In the genomic region with DNA sequence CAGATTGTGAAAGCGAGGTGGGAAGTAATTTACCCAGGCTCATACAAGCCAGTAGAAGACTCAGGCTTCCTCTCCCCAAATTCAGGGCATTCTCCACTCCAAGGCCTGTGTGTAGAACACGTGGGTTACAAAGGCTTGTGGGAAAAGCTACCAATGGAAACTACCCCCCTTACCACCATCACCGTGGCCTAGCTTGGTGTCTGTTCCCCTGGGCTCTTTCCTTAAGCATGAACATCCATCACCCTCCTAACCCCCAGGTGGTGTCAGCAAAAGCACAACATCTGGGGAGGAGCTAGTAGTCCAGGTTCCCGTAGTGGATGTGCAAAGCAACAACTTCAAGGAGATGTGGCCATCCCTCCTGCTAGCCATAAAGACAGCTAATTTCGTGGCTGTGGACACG, we compare ENCODE assay signal across 8 cellular contexts. TPM values are rescaled to one million over a fixed set of nuclear protein-coding genes. Genes with fewer than 3 reads are reported as not detected.
DNase-seq lines count a peak whose midpoint lies in the region; ATAC-seq, FAIRE-seq and TF ChIP-seq lines count a peak whose summit lies in the region.

No MANE protein-coding gene starts in this region.

- H3K36me3 Mint-ChIP-seq in astrocyte (ENCODE audit: low read depth, unreplicated experiment), result peaks cover 10% of the 10 kb centered on the region

- no peaks in the 10 kb centered on the region for H3F3A ChIP-seq in Loucy (ENCODE audit: low read depth)

- peaks cover 4% of the 10 kb centered on the region for H3K4me1 ChIP-seq in ES-I3 (ENCODE audit: insufficient read depth, low read length)
- H3K4me1 ChIP-seq in Loucy (ENCODE audit: insufficient read depth, low read length, poor library complexity, severe bottlenecking), result peaks cover 47% of the 10 kb centered on the region
- H3K4me1 ChIP-seq in astrocyte (ENCODE audit: insufficient read depth, low read length), result peaks cover 9% of the 10 kb centered on the region
- peaks cover 0 to 28% (median 24%) of the 10 kb centered on the region in 4 donors for H3K4me1 ChIP-seq in tibial artery
- H3K4me1 ChIP-seq in body of pancreas, result peaks cover 24% of the 10 kb centered on the region

- peaks cover 2% of the 10 kb centered on the region for H3K4me1 Mint-ChIP-seq in astrocyte (ENCODE audit: low read depth, unreplicated experiment)

- peaks cover 30% of the 10 kb centered on the region for H4K20me1 ChIP-seq in Loucy (ENCODE audit: insufficient read depth, low read length, poor library complexity, severe bottlenecking)
- no peaks in the 10 kb centered on the region for H4K20me1 ChIP-seq in astrocyte (ENCODE audit: insufficient read depth, low read length)

- ATAC-seq in body of pancreas, result no peak
- ATAC-seq in GM21619 (IDR thresholded peaks at IDR 0.05; ENCODE audit: unreplicated experiment), result no peak
- no peak for ATAC-seq in HG03521 (IDR thresholded peaks at IDR 0.05; ENCODE audit: unreplicated experiment)

- H3K9ac ChIP-seq in ES-I3 (ENCODE audit: low read depth, low read length), result peak overlapping the region; percentile 81
- H3K9ac ChIP-seq in Loucy (ENCODE audit: low read depth, low read length, poor library complexity, severe bottlenecking), result peak overlapping the region; percentile 93
- peak overlapping the region; percentile 98 for H3K9ac ChIP-seq in astrocyte (ENCODE audit: low read length)

- H3K4me3 ChIP-seq in Loucy (ENCODE audit: low read length, poor library complexity, severe bottlenecking) (peak overlapping the region; percentile 96), astrocyte (ENCODE audit: insufficient read depth, low read depth, low read length) (peak overlapping the region; percentile 80), lower leg skin (ENCODE audit: low read depth, poor library complexity, severe bottlenecking) (peak overlapping the region; percentile 78), tibial artery (peak overlapping the region; percentile 79 to 82), body of pancreas (peak overlapping the region in 1 of 2 donors; percentile 93)

- DNase-seq in astrocyte (ENCODE audit: low read depth) (no peak), lower leg skin (ENCODE audit: low spot score in 2 of 2) (no peak), tibial artery (no peak), body of pancreas (no peak)

- no peaks in the 10 kb centered on the region for H3K9me2 ChIP-seq in Loucy (replicated peaks; ENCODE audit: low read depth, low read length)

- no peaks in the 10 kb centered on the region for H3K9me3 Mint-ChIP-seq in astrocyte (ENCODE audit: unreplicated experiment)

- H2AFZ ChIP-seq in Loucy (ENCODE audit: low read length) (peak overlapping the region; percentile 30; the same call in 1 of the 2 replicates), astrocyte (ENCODE audit: low read depth, low read length) (peak overlapping the region; percentile 95)

- peak overlapping the region; percentile 99 for H3K4me3 Mint-ChIP-seq in astrocyte (ENCODE audit: unreplicated experiment)

- H3K9me3 ChIP-seq in ES-I3 (ENCODE audit: control insufficient read depth, insufficient read depth, low read length) (no peaks in the 10 kb centered on the region), Loucy (ENCODE audit: insufficient read depth, low read depth, low read length) (no peaks in the 10 kb centered on the region), astrocyte (ENCODE audit: insufficient read depth, low read depth, low read length) (no peaks in the 10 kb centered on the region), tibial artery (no peaks in the 10 kb centered on the region), body of pancreas (no peaks in the 10 kb centered on the region)

- H3K4me2 ChIP-seq in Loucy (ENCODE audit: low read depth, low read length, poor library complexity, severe bottlenecking), result peak overlapping the region; percentile 100
- H3K4me2 ChIP-seq in astrocyte (ENCODE audit: low read length), result peak overlapping the region; percentile 87

- no peak overlapping the region for H3K27ac Mint-ChIP-seq in astrocyte (ENCODE audit: unreplicated experiment)

- intact Hi-C loops in lower leg skin (cut with DNase I; ENCODE audit: low total_unique reads) (no loop called here), tibial artery (cut with DNase I; ENCODE audit: low total_unique reads) (loop anchor here (10.0 kb wide), 1 partner anchor 224 kb away; no protein-coding TSS in a partner anchor), body of pancreas (cut with DNase I) (loop anchor here (5.0 to 10.0 kb wide), 2 partner anchors 156 to 234 kb away; no protein-coding TSS in a partner anchor)

- H3K79me2 ChIP-seq in Loucy (ENCODE audit: insufficient read depth, low read length), result peaks cover 70% of the 10 kb centered on the region
- peaks cover 25% of the 10 kb centered on the region for H3K79me2 ChIP-seq in astrocyte (ENCODE audit: insufficient read depth, low read length)

- 28 to 31% methylated on average over 6 of the region's 6 CpGs for WGBS in lower leg skin, 2 donors
- WGBS in body of pancreas, 2 donors, result 22 to 31% methylated on average over 4 to 6 of the region's 6 CpGs

- TF ChIP-seq POLR2A in lower leg skin (IDR thresholded peaks at IDR 0.05) (no peak), body of pancreas (IDR thresholded peaks at IDR 0.05) (no peak)

- no peak for FAIRE-seq in astrocyte (lab: Jason Lieb, UNC)

- H3K27ac ChIP-seq in astrocyte (ENCODE audit: low read depth, low read length), result peak overlapping the region; percentile 90
- peak overlapping the region; percentile 96 for H3K27ac ChIP-seq in tibial artery
- H3K27ac ChIP-seq in body of pancreas, result peak overlapping the region in 1 of 4 donors; percentile 99

- H3K27me3 Mint-ChIP-seq in astrocyte (ENCODE audit: low read depth, unreplicated experiment), result no peaks in the 10 kb centered on the region

- H3K36me3 ChIP-seq in ES-I3 (ENCODE audit: insufficient read depth, low read length), result peaks cover 9% of the 10 kb centered on the region
- peaks cover 39% of the 10 kb centered on the region; the same call in 1 of the 2 replicates for H3K36me3 ChIP-seq in Loucy (ENCODE audit: insufficient read depth, low read length)
- peaks cover 28% of the 10 kb centered on the region for H3K36me3 ChIP-seq in astrocyte (ENCODE audit: insufficient read depth, low read length)
- H3K36me3 ChIP-seq in tibial artery, result peaks cover 35 to 42% (median 40%) of the 10 kb centered on the region in 3 donors
- H3K36me3 ChIP-seq in body of pancreas (replicated peaks in 1 of 2; ENCODE audit: insufficient read depth in 1 of 2, low read depth in 2 of 2), result peaks cover 0 to 10% of the 10 kb centered on the region in 2 donors

- H3K27me3 ChIP-seq in Loucy (ENCODE audit: insufficient read depth, low read length, poor library complexity, severe bottlenecking), result no peaks in the 10 kb centered on the region
- H3K27me3 ChIP-seq in astrocyte (ENCODE audit: insufficient read depth, low read length), result no peaks in the 10 kb centered on the region
- no peaks in the 10 kb centered on the region for H3K27me3 ChIP-seq in tibial artery
- no peaks in the 10 kb centered on the region for H3K27me3 ChIP-seq in body of pancreas

- TF ChIP-seq CTCF in Loucy (conservative IDR thresholded peaks at IDR 0.05; ENCODE audit: low read length) (no peak), astrocyte (IDR thresholded peaks at IDR 0.05; ENCODE audit: insufficient read depth, low read depth, low read length) (no peak), lower leg skin (IDR thresholded peaks at IDR 0.05) (no peak), tibial artery (IDR thresholded peaks at IDR 0.05) (no peak), body of pancreas (IDR thresholded peaks at IDR 0.05) (no peak)

RNA-seq across cellular contexts. Expression of a gene that starts 0.6 kb away (rescaled TPM):
- total RNA-seq in astrocyte (6.0 and 6.6 TPM in 2 replicates), lower leg skin (10 to 100 TPM; 18.6 to 26.7 (median 24.6) TPM), body of pancreas (10 to 100 TPM; 19.7 to 21.8 TPM)

RNA-seq across cellular contexts. Expression of a gene that starts 0.8 kb away (rescaled TPM):
- total RNA-seq in astrocyte (4.3 TPM in 2 replicates), lower leg skin (10 to 100 TPM in 2 of 4 donors, 1 to 10 TPM in 2; 6.0 to 11.9 (median 9.6) TPM), body of pancreas (1 to 10 TPM; 2.0 to 2.3 TPM)

RNA-seq across cellular contexts. Expression of a gene that starts 14.1 kb away (rescaled TPM):
- total RNA-seq in astrocyte (0.61 and 0.70 TPM in 2 replicates), lower leg skin (under 1 TPM; 0.34 to 0.91 (median 0.63) TPM), body of pancreas (under 1 TPM in 1 of 2 donors, not detected in 1; 0.26 TPM)
